In the genomic region with DNA sequence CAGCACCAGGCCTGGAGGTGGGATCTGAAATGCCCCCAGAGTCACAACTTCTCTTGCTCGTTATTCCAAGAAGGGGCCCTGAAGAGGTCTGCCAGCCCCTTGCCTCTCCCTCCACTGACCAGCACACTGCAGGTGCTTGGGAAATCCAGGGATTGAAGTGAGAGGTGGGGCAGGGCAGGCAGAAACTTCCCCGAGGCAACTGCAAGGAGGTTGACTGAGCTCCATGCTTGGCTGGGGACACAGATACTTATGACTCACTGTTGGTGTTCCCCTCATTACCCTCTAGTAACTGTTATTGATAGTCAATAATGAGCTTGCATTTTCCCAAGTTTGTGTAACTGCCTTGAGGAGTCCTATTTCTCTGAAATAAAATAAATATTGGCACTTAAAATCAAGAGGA, we compare ENCODE assay signal across 15 cellular contexts. TPM values are rescaled to one million over a fixed set of nuclear protein-coding genes. Genes with fewer than 3 reads are reported as not detected.
DNase-seq lines count a peak whose midpoint lies in the region; ATAC-seq and TF ChIP-seq lines count a peak whose summit lies in the region.
"Had no signal": no experiment of that assay in that cellular context is flagged by ENCODE, and none has a peak within 500 bp of the region (broad histone marks: within the 10 kb centered on the region; RNA-seq: fewer than 3 reads in every experiment).

No MANE protein-coding gene starts in this region.

- H3K27ac ChIP-seq in lung (ENCODE audit: low read depth in 1 of 2, low read length in 1 of 2), result no peak overlapping the region
- no peak overlapping the region for H3K27ac ChIP-seq in prostate gland
- H3K27ac ChIP-seq in SJCRH30, result no peak overlapping the region
- H3K27ac ChIP-seq: dorsolateral prefrontal cortex had no signal

- WGBS in lung, 2 donors, result 34 to 48% methylated on average over 2 of the region's 2 CpGs
- 16% methylated on average over 2 of the region's 2 CpGs for WGBS in prostate gland

- H3K9me3 ChIP-seq in lung (ENCODE audit: control insufficient read depth in 2 of 2, insufficient read depth in 1 of 2, low read length in 1 of 2) (no peaks in the 10 kb centered on the region), prostate gland (no peaks in the 10 kb centered on the region), SJCRH30 (replicated peaks) (no peaks in the 10 kb centered on the region)

- no peaks in the 10 kb centered on the region for H3K27me3 ChIP-seq in lung (ENCODE audit: control insufficient read depth, insufficient read depth)
- no peaks in the 10 kb centered on the region for H3K27me3 ChIP-seq in prostate gland (replicated peaks; ENCODE audit: insufficient read depth)
- H3K27me3 ChIP-seq in SJCRH30, result 0 out of 2 replicates have a peak, but pooled peaks cover 5% of the 10 kb centered on the region

- TF ChIP-seq CTCF in lung (IDR thresholded peaks at IDR 0.05; ENCODE audit: control extremely low read depth, extremely low read depth), result no peak
- TF ChIP-seq CTCF in prostate gland (IDR thresholded peaks at IDR 0.05), result no peak

- H3K4me3 ChIP-seq in lung (no peak overlapping the region), prostate gland (no peak overlapping the region), SJCRH30 (no peak overlapping the region)
- H3K4me3 ChIP-seq: dorsolateral prefrontal cortex had no signal

- no peak for TF ChIP-seq POLR2A in prostate gland (IDR thresholded peaks at IDR 0.05)

- DNase-seq in lung (ENCODE audit: low spot score) (peak; percentile 24), prostate gland (ENCODE audit: low spot score) (no peak), cerebellum (ENCODE audit: low spot score) (no peak), cerebellar cortex (ENCODE audit: low spot score) (no peak), SJCRH30 (no peak)
- DNase-seq: C1 segment of cervical spinal cord, NCI-H446 treated with DMSO at 0.1 percent for 48 hours had no signal

- H3K36me3 ChIP-seq in lung (ENCODE audit: control insufficient read depth in 2 of 2, insufficient read depth in 2 of 2, low read length in 2 of 2), result no peaks in the 10 kb centered on the region
- H3K36me3 ChIP-seq in prostate gland, result no peaks in the 10 kb centered on the region
- no peaks in the 10 kb centered on the region for H3K36me3 ChIP-seq in SJCRH30

- ATAC-seq in GM18868 (IDR thresholded peaks at IDR 0.05; ENCODE audit: unreplicated experiment), result peak; percentile 71
- peak; percentile 57 for ATAC-seq in GM21786 (IDR thresholded peaks at IDR 0.05; ENCODE audit: unreplicated experiment)
- peak; percentile 74 for ATAC-seq in HG03354 (IDR thresholded peaks at IDR 0.05; ENCODE audit: poor library complexity, severe bottlenecking, unreplicated experiment)
- no peak for ATAC-seq in lung (ENCODE audit: insufficient read depth, low FRiP score)
- ATAC-seq: HCT116, sciatic nerve had no signal

- intact Hi-C loops in prostate gland (cut with DNase I), result no loop called here

- H3K4me1 ChIP-seq in lung (ENCODE audit: control insufficient read depth in 2 of 2, insufficient read depth in 2 of 2, low read length in 2 of 2) (no peaks in the 10 kb centered on the region), prostate gland (replicated peaks) (no peaks in the 10 kb centered on the region), SJCRH30 (no peaks in the 10 kb centered on the region)

RNA-seq across cellular contexts. Expression of a gene that starts 47.5 kb away (rescaled TPM):
- total RNA-seq in lung (100 to 1,000 TPM in 1 of 2 donors, 10 to 100 TPM in 1; 20.3 to 213 TPM), prostate gland (under 1 TPM in 1 of 2 donors, not detected in 1; 0.57 TPM), cerebellum (0.36 TPM)
- 100 to 1,000 TPM; 114 to 833 TPM for polyA plus RNA-seq in lung
- total RNA-seq in SJCRH30 (2014; rRNA removed; shearing (Covaris generic)), result not detected in 2 replicates
- total RNA-seq: fibroblast of villous mesenchyme, RPMI7951 had no signal

Comparison
In these comparisons a context has a peak if more than half of its experiments do, and no peak if none do; other contexts are left out.
1. RNA of a gene that starts 47.5 kb away (total RNA-seq): 20.3 to 213 TPM in lung; 0.57 TPM in prostate gland, 0.36 TPM in cerebellum (single experiment) and not detected in SJCRH30; every median in the first group is over 10 times any median in the second.